Comparison of ENCODE assay signal across 28 cellular contexts in genomic region chr5:103402861-103403260, GRCh38.
DNase-seq lines count a peak whose midpoint lies in the region; ATAC-seq and TF ChIP-seq lines count a peak whose summit lies in the region.
"Had no signal": no experiment of that assay in that cellular context is flagged by ENCODE, and none has a peak within 500 bp of the region (broad histone marks: within the 10 kb centered on the region; RNA-seq: fewer than 3 reads in every experiment).

No MANE protein-coding gene starts in this region.

- H3K9me3 ChIP-seq in A673 (ENCODE audit: low read depth, low read length, poor library complexity, severe bottlenecking): no peaks in the 10 kb centered on the region
- no peaks in the 10 kb centered on the region for H3K9me3 ChIP-seq in BE2C
- H3K9me3 ChIP-seq: adrenal gland, left ventricle myocardium inferior, testis had no signal

- H3K4me1 Mint-ChIP-seq in activated CD8-positive, alpha-beta T cell treated with anti-CD3 and anti-CD28 coated beads for 36 hours (ENCODE audit: low read depth): no peaks in the 10 kb centered on the region
- H3K4me1 Mint-ChIP-seq: central memory CD8-positive, alpha-beta T cell; IgD-negative memory B cell had no signal

- TF ChIP-seq CTCF in A673 (conservative IDR thresholded peaks at IDR 0.05; ENCODE audit: low read depth, low read length) (no peak), BE2C (IDR thresholded peaks at IDR 0.05; ENCODE audit: low read depth, low read length) (no peak)
- no peak for TF ChIP-seq CTCF in activated CD8-positive, alpha-beta T cell treated with anti-CD3 and anti-CD28 coated beads for 36 hours (IDR thresholded peaks at IDR 0.05)

- H3K27ac ChIP-seq in A673 (ENCODE audit: low read depth, low read length, poor library complexity, severe bottlenecking): no peak overlapping the region
- H3K27ac ChIP-seq: adrenal gland, left ventricle myocardium inferior, parathyroid adenoma, testis had no signal

- H3K36me3 Mint-ChIP-seq in activated CD8-positive, alpha-beta T cell treated with anti-CD3 and anti-CD28 coated beads for 36 hours (ENCODE audit: low read depth): no peaks in the 10 kb centered on the region
- H3K36me3 Mint-ChIP-seq: activated CD4-positive, alpha-beta memory T cell treated with anti-CD3 and anti-CD28 coated beads for 36 hours; IgD-negative memory B cell had no signal

- intact Hi-C loops in A673 (cut with micrococcal nuclease; ENCODE audit: unreplicated experiment): no loop called here
- intact Hi-C loops in activated CD8-positive, alpha-beta T cell treated with anti-CD3 and anti-CD28 coated beads for 36 hours (cut with micrococcal nuclease): no loop called here

- H3K4me3 ChIP-seq in A673 (ENCODE audit: low read depth, low read length, poor library complexity, severe bottlenecking) (no peak overlapping the region), BE2C (ENCODE audit: low read depth, low read length) (no peak overlapping the region)
- H3K4me3 ChIP-seq: adrenal gland, left ventricle myocardium inferior, testis had no signal

- H3K9me3 Mint-ChIP-seq in activated CD8-positive, alpha-beta T cell treated with anti-CD3 and anti-CD28 coated beads for 36 hours: no peaks in the 10 kb centered on the region
- H3K9me3 Mint-ChIP-seq: activated CD4-positive, alpha-beta memory T cell treated with anti-CD3 and anti-CD28 coated beads for 36 hours; central memory CD8-positive, alpha-beta T cell; dendritic cell treated with granulocyte-macrophage colony-stimulating factor and Interleukin-4, amounts not matched to agents 40 ng/mL and 50 ng/mL, for 4 days; endodermal cell; HFFc6; IgD-negative memory B cell; neural crest cell; stimulated activated naive CD8-positive, alpha-beta T cell treated with anti-CD3 and anti-CD28 coated beads, Interleukin-15, Interleukin-2, amounts not matched to agents 100 ng/mL and 50 ng/mL, for 24 hours had no signal

- H3K27me3 ChIP-seq in A673 (replicated peaks; ENCODE audit: insufficient read depth, low read depth, low read length, poor library complexity) (no peaks in the 10 kb centered on the region), BE2C (no peaks in the 10 kb centered on the region)
- H3K27me3 ChIP-seq: adrenal gland, testis had no signal

- ATAC-seq in GM19467 (IDR thresholded peaks at IDR 0.05; ENCODE audit: unreplicated experiment): no peak
- ATAC-seq in activated CD8-positive, alpha-beta T cell treated with anti-CD3 and anti-CD28 coated beads for 36 hours: no peak

- no peak overlapping the region for H3K4me3 Mint-ChIP-seq in activated CD8-positive, alpha-beta T cell treated with anti-CD3 and anti-CD28 coated beads for 36 hours
- H3K4me3 Mint-ChIP-seq: activated CD4-positive, alpha-beta memory T cell treated with anti-CD3 and anti-CD28 coated beads for 36 hours; central memory CD8-positive, alpha-beta T cell; dendritic cell treated with granulocyte-macrophage colony-stimulating factor and Interleukin-4, amounts not matched to agents 40 ng/mL and 50 ng/mL, for 4 days; endodermal cell; HFFc6; IgD-negative memory B cell; neural crest cell; stimulated activated naive CD8-positive, alpha-beta T cell treated with anti-CD3 and anti-CD28 coated beads, Interleukin-15, Interleukin-2, amounts not matched to agents 100 ng/mL and 50 ng/mL, for 24 hours had no signal

- H3K36me3 ChIP-seq in A673 (ENCODE audit: insufficient read depth, low read length, poor library complexity, severe bottlenecking) (no peaks in the 10 kb centered on the region), BE2C (no peaks in the 10 kb centered on the region)
- H3K36me3 ChIP-seq: adrenal gland, left ventricle myocardium inferior had no signal

- peaks cover 8% of the 10 kb centered on the region for H3K27me3 Mint-ChIP-seq in activated CD8-positive, alpha-beta T cell treated with anti-CD3 and anti-CD28 coated beads for 36 hours

- H3K4me1 ChIP-seq in A673 (ENCODE audit: insufficient read depth, low read length, poor library complexity, severe bottlenecking) (no peaks in the 10 kb centered on the region), BE2C (peaks cover 2% of the 10 kb centered on the region; the same call in 1 of the 2 replicates)
- H3K4me1 ChIP-seq: adrenal gland, left ventricle myocardium inferior, testis had no signal

- no TSS peak for BruUV-seq in A673 (replicated peaks; lab: Mats Ljungman, UMichigan)

- POLR2A ChIA-PET in A673 (lab: Charles Lee; ENCODE audit: low non-redundant PET): no interaction called here
- POLR2A ChIA-PET in activated CD8-positive, alpha-beta T cell treated with anti-CD3 and anti-CD28 coated beads for 36 hours (lab: Charles Lee): no interaction called here

- CTCF ChIA-PET in A673 (lab: Charles Lee): no interaction called here
- CTCF ChIA-PET in activated CD8-positive, alpha-beta T cell treated with anti-CD3 and anti-CD28 coated beads for 36 hours (lab: Charles Lee): no interaction called here

- no peak overlapping the region for H3K27ac Mint-ChIP-seq in activated CD8-positive, alpha-beta T cell treated with anti-CD3 and anti-CD28 coated beads for 36 hours
- H3K27ac Mint-ChIP-seq: activated CD4-positive, alpha-beta memory T cell treated with anti-CD3 and anti-CD28 coated beads for 36 hours; dendritic cell treated with granulocyte-macrophage colony-stimulating factor and Interleukin-4, amounts not matched to agents 40 ng/mL and 50 ng/mL, for 4 days; endodermal cell; HFFc6; stimulated activated naive CD8-positive, alpha-beta T cell treated with anti-CD3 and anti-CD28 coated beads, Interleukin-15, Interleukin-2, amounts not matched to agents 100 ng/mL and 50 ng/mL, for 24 hours had no signal

- DNase-seq in A673 (ENCODE audit: low spot score) (peak; percentile 64), BE2C (peak; percentile 42), NCI-H1105 (lab: John Stamatoyannopoulos, UW) (peak; percentile 74), NCI-H524 treated with DMSO at 0.1 percent for 48 hours (lab: John Stamatoyannopoulos, UW) (peak; percentile 70), GM19240 (ENCODE audit: insufficient read length, low spot score) (no peak)
- no peak for DNase-seq in activated effector memory CD4-positive, alpha-beta T cell treated with Interleukin-2 at 50 U/mL for 16 hours
- no peak for DNase-seq in activated CD8-positive, alpha-beta T cell treated with anti-CD3 and anti-CD28 coated beads for 36 hours
- DNase-seq: activated CD4-positive, alpha-beta memory T cell treated with anti-CD3 and anti-CD28 coated beads for 36 hours; activated CD4-positive, CD25-positive, alpha-beta regulatory T cell treated with anti-CD3 and anti-CD28 coated beads, Interleukin-2, amount 50 U/mL, for 72 hours; activated CD8-positive, alpha-beta memory T cell treated with anti-CD3 and anti-CD28 coated beads, Interleukin-2, amount 50 U/mL, for 4 hours; activated naive CD4-positive, alpha-beta T cell treated with Interleukin-2 at 50 U/mL for 16 hours; adrenal gland; C1 segment of cervical spinal cord; endodermal cell; glutamatergic neuron; GOT3; HFFc6; left ventricle myocardium inferior; mesendoderm; small intestine; testis had no signal

Comparison
In these comparisons a context has a peak if more than half of its experiments do, and no peak if none do; other contexts are left out.
1. DNase-seq: peak in A673 (single experiment), BE2C (single experiment), NCI-H1105 (single experiment) and NCI-H524 treated with DMSO at 0.1 percent for 48 hours (single experiment); none in activated effector memory CD4-positive, alpha-beta T cell treated with Interleukin-2 at 50 U/mL for 16 hours (single experiment), activated CD8-positive, alpha-beta T cell treated with anti-CD3 and anti-CD28 coated beads for 36 hours (single experiment) and GM19240 (single experiment).